In genomic region chr2:161004379-161004778, GRCh38 we compare ENCODE assay signal across 11 cellular contexts.
DNase-seq lines count a peak whose midpoint lies in the region; ATAC-seq, FAIRE-seq and TF ChIP-seq lines count a peak whose summit lies in the region.
"Had no signal": no experiment of that assay in that cellular context is flagged by ENCODE, and none has a peak within 500 bp of the region (broad histone marks: within the 10 kb centered on the region; RNA-seq: fewer than 3 reads in every experiment).

No MANE protein-coding gene starts in this region.

- H3K4me2 ChIP-seq in HepG2 (ENCODE audit: low read depth, low read length), result no peak overlapping the region

- TF ChIP-seq RAD21 in HepG2 (CRISPR knock-in tag; IDR thresholded peaks at IDR 0.05), result no peak

- H3K27me3 ChIP-seq in HepG2 (ENCODE audit: control insufficient read depth in 1 of 2, insufficient read depth in 2 of 2, low read length in 2 of 2) (no peaks in the 10 kb centered on the region), upper lobe of left lung (no peaks in the 10 kb centered on the region)
- H3K27me3 ChIP-seq: ascending aorta had no signal

- no peaks in the 10 kb centered on the region for H3K4me1 ChIP-seq in HepG2 (ENCODE audit: insufficient read depth, low read length)
- no peaks in the 10 kb centered on the region for H3K4me1 ChIP-seq in upper lobe of left lung
- H3K4me1 ChIP-seq: ascending aorta had no signal

- CTCF ChIA-PET in HepG2 (lab: Yijun Ruan, JAX; ENCODE audit: low intra/inter-chr PET ratio, low total read pairs), result no interaction called here

- POLR2A ChIA-PET in HepG2 (lab: Yijun Ruan, JAX), result no interaction called here

- no TSS peak for BruUV-seq in HepG2 (replicated peaks; lab: Mats Ljungman, UMichigan)

- intact Hi-C loops in HepG2 (cut with micrococcal nuclease; ENCODE audit: unreplicated experiment), result no loop called here

- no peaks in the 10 kb centered on the region for H4K20me1 ChIP-seq in HepG2 (ENCODE audit: insufficient read depth, low read length)

- no peaks in the 10 kb centered on the region for H3K9me3 ChIP-seq in HepG2 (ENCODE audit: low read length)
- H3K9me3 ChIP-seq in upper lobe of left lung, result no peaks in the 10 kb centered on the region
- H3K9me3 ChIP-seq: ascending aorta had no signal

- H3K9ac ChIP-seq in HepG2 (ENCODE audit: insufficient read depth, low read depth, low read length), result no peak overlapping the region

- ATAC-seq in HepG2 (no peak), upper lobe of left lung (ENCODE audit: low FRiP score in 2 of 2) (no peak)
- ATAC-seq: WTC11 had no signal

- H3K27ac ChIP-seq in HepG2 (ENCODE audit: extremely low read length, insufficient read depth, low read length) (no peak overlapping the region), upper lobe of left lung (no peak overlapping the region)
- H3K27ac ChIP-seq: ascending aorta had no signal

- no peak overlapping the region for H2AFZ ChIP-seq in HepG2 (ENCODE audit: low read length)

- 2% methylated on average over 2 of the region's 2 CpGs for WGBS in HepG2 (ENCODE audit: low lambda C conversion rate)
- 69 to 72% methylated on average over 2 of the region's 2 CpGs for WGBS in upper lobe of left lung, 2 donors

- H3K79me2 ChIP-seq in HepG2 (ENCODE audit: insufficient read depth, low read length), result no peaks in the 10 kb centered on the region

- FAIRE-seq in H54 (lab: Jason Lieb, UNC) (peak; percentile 27), TTC549 (lab: Jason Lieb, UNC) (peak; percentile 68), HepG2 (lab: Jason Lieb, UNC) (no peak)

- no peaks in the 10 kb centered on the region for H3K36me3 ChIP-seq in HepG2 (replicated peaks in 1 of 2; ENCODE audit: control insufficient read depth in 1 of 2, insufficient read depth in 2 of 2, low read length in 2 of 2)
- H3K36me3 ChIP-seq in upper lobe of left lung, result no peaks in the 10 kb centered on the region
- H3K36me3 ChIP-seq: ascending aorta had no signal

- H3K4me3 ChIP-seq in HepG2 (replicated peaks in 1 of 3; ENCODE audit: insufficient read depth in 1 of 3, low read depth in 2 of 3, low read length in 3 of 3), result no peak overlapping the region
- H3K4me3 ChIP-seq in upper lobe of left lung, result no peak overlapping the region
- H3K4me3 ChIP-seq: ascending aorta had no signal

- no peak for TF ChIP-seq EP300 in HepG2 (IDR thresholded peaks at IDR 0.05; ENCODE audit: low read depth in 2 of 2, low read length in 2 of 2)
- no peak for TF ChIP-seq EP300 in HepG2 (CRISPR knock-in tag; IDR thresholded peaks at IDR 0.05; ENCODE audit: borderline replicate concordance)
- no peak for TF ChIP-seq EP300 in upper lobe of left lung (IDR thresholded peaks at IDR 0.05)

- in situ Hi-C loops in HepG2 (cut with HindIII; ENCODE audit: extremely low pct_ligation_motif_present, low pct_unique_long_range_greater_than_20kb), result no loop called here

- no peak for TF ChIP-seq CTCF in HepG2 (CRISPR knock-in tag; IDR thresholded peaks at IDR 0.05)
- TF ChIP-seq CTCF in upper lobe of left lung (IDR thresholded peaks at IDR 0.05), result no peak
- no peak for TF ChIP-seq CTCF in GM10266 (IDR thresholded peaks at IDR 0.05; ENCODE audit: control insufficient read depth, insufficient read depth, low read depth, missing control alignments)

- DNase-seq in COLO829 (ENCODE audit: low spot score) (peak; percentile 11), H54 (ENCODE audit: insufficient read length, low spot score) (no peak), HepG2 (ENCODE audit: low spot score) (no peak), upper lobe of left lung (no peak), GM10266 (ENCODE audit: extremely low spot score) (no peak), T-helper 1 cell (no peak), cerebellar cortex (ENCODE audit: low spot score) (no peak)
- DNase-seq: NCI-H2029 had no signal

- TF ChIP-seq POLR2A in H54 (IDR thresholded peaks at IDR 0.05; ENCODE audit: low read depth, low read length), result no peak
- TF ChIP-seq POLR2A in HepG2 (IDR thresholded peaks at IDR 0.05; ENCODE audit: insufficient read depth in 1 of 2, low read depth in 2 of 2, low read length in 2 of 2), result no peak
- TF ChIP-seq POLR2A in upper lobe of left lung (IDR thresholded peaks at IDR 0.05), result no peak

TF ChIP-seq in HepG2, 621 proteins besides CTCF, POLR2A, EP300 and RAD21:
- TF ChIP-seq ELF3 (CRISPR knock-in tag; IDR thresholded peaks at IDR 0.05) (no peak), SOX13 (IDR thresholded peaks at IDR 0.05) (no peak), SOX13 (CRISPR knock-in tag; conservative IDR thresholded peaks at IDR 0.05 in 1 of 2, IDR thresholded peaks at IDR 0.05 in 1 of 2) (no peak), STAG1 (CRISPR knock-in tag; IDR thresholded peaks at IDR 0.05) (0 out of 2 replicates have a peak, but pooled peaks have one; percentile 15)
